ENCODE assay signal across 18 cellular contexts in the genomic region with DNA sequence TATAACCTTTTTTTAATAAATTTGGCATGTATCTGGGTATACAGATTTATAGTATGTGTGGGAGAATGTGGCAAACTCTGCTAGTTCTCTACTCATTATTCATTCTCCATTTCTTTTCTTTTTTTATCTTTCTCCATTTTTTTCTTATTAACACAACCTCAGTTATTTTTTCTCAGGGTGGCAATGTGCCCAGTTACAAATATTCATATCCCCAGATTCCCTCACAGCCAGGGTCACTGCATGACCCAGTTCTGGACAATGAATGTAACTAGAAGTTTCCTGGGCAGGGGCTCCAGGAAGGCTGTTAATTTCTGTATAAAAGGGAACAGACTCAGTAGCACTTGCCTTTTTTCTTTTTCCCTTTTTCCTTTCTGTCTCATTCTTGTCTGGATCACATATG.
DNase-seq lines count a peak whose midpoint lies in the region; TF ChIP-seq lines count a peak whose summit lies in the region.
"Had no signal": no experiment of that assay in that cellular context is flagged by ENCODE, and none has a peak within 500 bp of the region (broad histone marks: within the 10 kb centered on the region; RNA-seq: fewer than 3 reads in every experiment).

No MANE protein-coding gene starts in this region.

- H3K4me3 Mint-ChIP-seq in CD14-positive monocyte = peak overlapping the region in 1 of 2 donors; percentile 68
- peak overlapping the region in 4 of 7 donors; percentile 50 to 65 (median 57) for H3K4me3 Mint-ChIP-seq in CD8-positive, alpha-beta memory T cell
- H3K4me3 Mint-ChIP-seq in activated T-helper 2 cell treated with anti-CD3 and anti-CD28 coated beads, Interferon-gamma antibody, Interleukin-2, Interleukin-4, amounts not matched to agents 10 μg/mL and 5 μg/mL and 100 μg/mL, durations not matched to agents 14 hours and 24 hours and 36 hours (ENCODE audit: low read depth) = no peak overlapping the region
- peak overlapping the region; percentile 48 to 83 (median 78) for H3K4me3 Mint-ChIP-seq in immature natural killer cell
- H3K4me3 Mint-ChIP-seq in Calu3 (ENCODE audit: low read depth, unreplicated experiment) = no peak overlapping the region
- H3K4me3 Mint-ChIP-seq: endodermal cell had no signal

- intact Hi-C loops in CD14-positive monocyte (cut with micrococcal nuclease) = no loop called here
- intact Hi-C loops in activated T-helper 2 cell treated with anti-CD3 and anti-CD28 coated beads, Interferon-gamma antibody, Interleukin-2, Interleukin-4, amounts not matched to agents 10 μg/mL and 5 μg/mL and 100 μg/mL, durations not matched to agents 14 hours and 24 hours and 36 hours (cut with micrococcal nuclease) = loop anchor here (2.0 kb wide), 1 partner anchor 16 kb away; no protein-coding TSS in a partner anchor
- intact Hi-C loops in Calu3 (cut with micrococcal nuclease; ENCODE audit: unreplicated experiment) = no loop called here

- H3K4me1 Mint-ChIP-seq in CD14-positive monocyte (peaks cover 21% of the 10 kb centered on the region), immature natural killer cell (peaks cover 24 to 28% of the 10 kb centered on the region in 2 donors), Calu3 (ENCODE audit: low read depth, unreplicated experiment) (peaks cover 33% of the 10 kb centered on the region)
- peaks cover 18 to 27% (median 24%) of the 10 kb centered on the region in 3 donors for H3K4me1 Mint-ChIP-seq in CD8-positive, alpha-beta memory T cell
- peaks cover 31% of the 10 kb centered on the region for H3K4me1 Mint-ChIP-seq in activated T-helper 2 cell treated with anti-CD3 and anti-CD28 coated beads, Interferon-gamma antibody, Interleukin-2, Interleukin-4, amounts not matched to agents 10 μg/mL and 5 μg/mL and 100 μg/mL, durations not matched to agents 14 hours and 24 hours and 36 hours (ENCODE audit: low read depth)
- H3K4me1 Mint-ChIP-seq: endodermal cell had no signal

- no TSS peak for BruUV-seq in Calu3 (replicated peaks; lab: Mats Ljungman, UMichigan)

- no peak overlapping the region for H3K4me3 ChIP-seq in CD8-positive, alpha-beta memory T cell (ENCODE audit: low read length)
- H3K4me3 ChIP-seq: GM23248, heart right ventricle, K562, lower lobe of right lung, SK-N-MC had no signal

- TF ChIP-seq CTCF in CD14-positive monocyte (IDR thresholded peaks at IDR 0.05) = no peak
- TF ChIP-seq CTCF in Calu3 (IDR thresholded peaks at IDR 0.05; ENCODE audit: unreplicated experiment) = no peak

- CTCF ChIA-PET in CD8-positive, alpha-beta memory T cell (lab: Charles Lee) = no interaction called here
- CTCF ChIA-PET in Calu3 (lab: Charles Lee) = no interaction called here

- POLR2A ChIA-PET in CD8-positive, alpha-beta memory T cell (lab: Charles Lee) = no interaction called here

- no peaks in the 10 kb centered on the region for H3K9me3 ChIP-seq in CD8-positive, alpha-beta memory T cell (ENCODE audit: low read length)

- H3K27ac Mint-ChIP-seq in CD14-positive monocyte (peak overlapping the region; percentile 66 to 88 (median 82)), immature natural killer cell (peak overlapping the region; percentile 70 to 84 (median 78)), Calu3 (ENCODE audit: unreplicated experiment) (no peak overlapping the region)
- H3K27ac Mint-ChIP-seq in CD8-positive, alpha-beta memory T cell = peak overlapping the region in 5 of 8 donors; percentile 39 to 89 (median 69)
- H3K27ac Mint-ChIP-seq in activated T-helper 2 cell treated with anti-CD3 and anti-CD28 coated beads, Interferon-gamma antibody, Interleukin-2, Interleukin-4, amounts not matched to agents 10 μg/mL and 5 μg/mL and 100 μg/mL, durations not matched to agents 14 hours and 24 hours and 36 hours = peak overlapping the region; percentile 51
- H3K27ac Mint-ChIP-seq: endodermal cell had no signal

- H3K27ac ChIP-seq in CD8-positive, alpha-beta memory T cell (ENCODE audit: low read depth, low read length) = no peak overlapping the region
- H3K27ac ChIP-seq: GM23248, lower lobe of right lung, SK-N-MC had no signal

- H3K9me3 Mint-ChIP-seq in CD14-positive monocyte (peaks cover 12 to 25% (median 17%) of the 10 kb centered on the region in 7 donors), immature natural killer cell (peaks cover 0 to 6% (median 3%) of the 10 kb centered on the region in 6 donors), Calu3 (ENCODE audit: low read depth, unreplicated experiment) (peaks cover 3% of the 10 kb centered on the region)
- H3K9me3 Mint-ChIP-seq in CD8-positive, alpha-beta memory T cell = peaks cover 2 to 12% (median 7%) of the 10 kb centered on the region in 5 donors
- peaks cover 42% of the 10 kb centered on the region for H3K9me3 Mint-ChIP-seq in activated T-helper 2 cell treated with anti-CD3 and anti-CD28 coated beads, Interferon-gamma antibody, Interleukin-2, Interleukin-4, amounts not matched to agents 10 μg/mL and 5 μg/mL and 100 μg/mL, durations not matched to agents 14 hours and 24 hours and 36 hours

- H3K27me3 Mint-ChIP-seq in CD14-positive monocyte (ENCODE audit: low read depth in 3 of 3) (peaks cover 0 to 2% (median 0%) of the 10 kb centered on the region in 3 donors), immature natural killer cell (ENCODE audit: low read depth in 3 of 3) (peaks cover 0 to 4% (median 0%) of the 10 kb centered on the region in 3 donors), Calu3 (ENCODE audit: unreplicated experiment) (no peaks in the 10 kb centered on the region)
- H3K27me3 Mint-ChIP-seq in CD8-positive, alpha-beta memory T cell = no peaks in the 10 kb centered on the region
- no peaks in the 10 kb centered on the region for H3K27me3 Mint-ChIP-seq in activated T-helper 2 cell treated with anti-CD3 and anti-CD28 coated beads, Interferon-gamma antibody, Interleukin-2, Interleukin-4, amounts not matched to agents 10 μg/mL and 5 μg/mL and 100 μg/mL, durations not matched to agents 14 hours and 24 hours and 36 hours (ENCODE audit: low read depth)

- H3K27me3 ChIP-seq in CD8-positive, alpha-beta memory T cell (ENCODE audit: insufficient read depth, low read length, poor library complexity, severe bottlenecking) = no peaks in the 10 kb centered on the region
- H3K27me3 ChIP-seq: heart right ventricle had no signal

- H3K36me3 ChIP-seq in CD8-positive, alpha-beta memory T cell (ENCODE audit: insufficient read depth, low read length) = no peaks in the 10 kb centered on the region
- H3K36me3 ChIP-seq: heart right ventricle, lower lobe of right lung had no signal

- H3K4me1 ChIP-seq in CD8-positive, alpha-beta memory T cell (ENCODE audit: insufficient read depth, low read length) = peaks cover 13% of the 10 kb centered on the region

- no peak for DNase-seq in CD14-positive monocyte (ENCODE audit: low spot score)
- no peak for DNase-seq in CD8-positive, alpha-beta memory T cell
- DNase-seq in activated T-helper 2 cell treated with anti-CD3 and anti-CD28 coated beads, Interferon-gamma antibody, Interleukin-2, Interleukin-4, amounts not matched to agents 10 μg/mL and 5 μg/mL and 100 μg/mL, durations not matched to agents 14 hours and 24 hours and 36 hours (ENCODE audit: low spot score) = no peak
- DNase-seq in immature natural killer cell = no peak
- no peak for DNase-seq in NCI-H1417 (lab: John Stamatoyannopoulos, UW)
- no peak for DNase-seq in Calu3
- DNase-seq in hepatic stellate cell (ENCODE audit: low spot score) = no peak
- DNase-seq: activated CD4-positive, alpha-beta T cell treated with anti-CD3 and anti-CD28 coated beads, Interleukin-2, amount 50 U/mL, for 1 hour; endodermal cell; GM23248; heart right ventricle; lower lobe of right lung; NCI-H2029; NCI-H446 treated with DMSO at 0.1 percent for 48 hours; occipital lobe; stimulated activated CD4-positive, alpha-beta T cell treated with anti-CD3 and anti-CD28 coated beads, Interleukin-12 subunit alpha, Interleukin-12 subunit beta, amount 100 ng/mL, for 4 hours had no signal

- peaks cover 4 to 9% of the 10 kb centered on the region in 2 donors for H3K36me3 Mint-ChIP-seq in CD14-positive monocyte
- peaks cover 7 to 39% (median 9%) of the 10 kb centered on the region in 3 donors for H3K36me3 Mint-ChIP-seq in CD8-positive, alpha-beta memory T cell
- H3K36me3 Mint-ChIP-seq in activated T-helper 2 cell treated with anti-CD3 and anti-CD28 coated beads, Interferon-gamma antibody, Interleukin-2, Interleukin-4, amounts not matched to agents 10 μg/mL and 5 μg/mL and 100 μg/mL, durations not matched to agents 14 hours and 24 hours and 36 hours (ENCODE audit: low read depth) = peaks cover 63% of the 10 kb centered on the region
- H3K36me3 Mint-ChIP-seq in immature natural killer cell = peaks cover 18 to 37% (median 36%) of the 10 kb centered on the region in 3 donors
- H3K36me3 Mint-ChIP-seq in Calu3 (ENCODE audit: insufficient read depth, unreplicated experiment) = peaks cover 10% of the 10 kb centered on the region

Comparison
In these comparisons a context has a peak if more than half of its experiments do, and no peak if none do; other contexts are left out.
1. H3K4me3 Mint-ChIP-seq: peak in CD8-positive, alpha-beta memory T cell (4 of 7) and immature natural killer cell (5 of 5); none in activated T-helper 2 cell treated with anti-CD3 and anti-CD28 coated beads, Interferon-gamma antibody, Interleukin-2, Interleukin-4, amounts not matched to agents 10 μg/mL and 5 μg/mL and 100 μg/mL, durations not matched to agents 14 hours and 24 hours and 36 hours (single experiment) and Calu3 (single experiment).